ENCODE assay signal across 8 cellular contexts in the genomic region with DNA sequence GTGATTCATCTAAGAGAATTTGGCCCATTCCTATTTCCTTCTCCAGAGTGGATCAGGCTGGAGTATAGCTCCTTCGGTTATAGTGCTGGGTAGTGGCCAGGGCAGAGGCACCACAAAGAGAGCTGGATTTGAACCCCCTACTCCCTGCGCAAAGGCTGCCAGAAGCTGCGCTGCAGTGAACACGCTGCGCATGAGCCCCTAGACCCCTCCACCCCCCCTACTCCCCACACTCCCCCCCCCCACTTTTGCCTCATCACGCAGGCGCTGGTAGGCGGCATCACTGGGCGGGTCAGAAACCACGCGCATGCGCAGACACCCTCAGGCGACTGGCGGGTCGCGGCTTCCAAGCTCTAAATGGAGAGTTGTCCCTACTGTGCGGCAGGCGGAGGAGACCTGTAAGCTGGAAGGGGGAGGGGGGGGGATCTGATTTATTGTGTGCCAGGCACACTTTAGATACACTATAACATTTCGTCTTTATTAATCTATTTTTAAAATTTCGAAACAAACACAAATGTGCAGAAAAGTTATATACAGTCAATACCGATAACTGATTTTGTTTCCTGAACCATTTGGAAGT. TPM values are rescaled to one million over a fixed set of nuclear protein-coding genes. Genes with fewer than 3 reads are reported as not detected.
DNase-seq lines count a peak whose midpoint lies in the region; ATAC-seq, FAIRE-seq and TF ChIP-seq lines count a peak whose summit lies in the region.

No MANE protein-coding gene starts in this region.

- H3K9ac ChIP-seq in HUES6 (ENCODE audit: low read length) (peak overlapping the region; percentile 27), OCI-LY3 (ENCODE audit: low read length) (peak overlapping the region; percentile 66)

- H3K27ac ChIP-seq in HUES6 (ENCODE audit: low read depth, low read length) (no peak overlapping the region; the same call in 1 of the 2 replicates), OCI-LY3 (ENCODE audit: low read length) (peak overlapping the region; percentile 26)

- peak; percentile 63 for ATAC-seq in mucosa of descending colon
- no peak for ATAC-seq in HG02840 (IDR thresholded peaks at IDR 0.05; ENCODE audit: low FRiP score, unreplicated experiment)

- H3K9me3 ChIP-seq in HUES6 (ENCODE audit: control insufficient read depth, insufficient read depth, low read depth, low read length): no peaks in the 10 kb centered on the region
- no peaks in the 10 kb centered on the region for H3K9me3 ChIP-seq in OCI-LY3 (ENCODE audit: insufficient read depth, low read length)
- no peaks in the 10 kb centered on the region for H3K9me3 ChIP-seq in mucosa of descending colon

- FAIRE-seq in GM18507 (lab: Jason Lieb, UNC): peak; percentile 45

- H2AFZ ChIP-seq in OCI-LY3 (ENCODE audit: low read depth, low read length): peak overlapping the region; percentile 71; the same call in 1 of the 2 replicates

- DNase-seq in GM18507 (ENCODE audit: extremely low spot score, insufficient read length, low read depth) (peak; percentile 94), activated T-cell treated with anti-CD3 and anti-CD28 coated beads for 4 hours (peak; percentile 87), epithelial cell of proximal tubule (ENCODE audit: low read depth) (no peak), mucosa of descending colon (peak; percentile 93 to 94 (median 93))
- peak; percentile 88 to 89 for DNase-seq in stimulated activated CD8-positive, alpha-beta memory T cell treated with anti-CD3 and anti-CD28 coated beads, Interleukin-2, amount 100 ng/mL, for 48 hours (ENCODE audit: low read depth in 2 of 2)

- H3K27me3 ChIP-seq in HUES6 (ENCODE audit: control insufficient read depth, insufficient read depth, low read length) (no peaks in the 10 kb centered on the region), OCI-LY3 (ENCODE audit: low read depth, low read length) (no peaks in the 10 kb centered on the region)

- H3K4me1 ChIP-seq in HUES6 (ENCODE audit: control insufficient read depth, insufficient read depth, low read length): peaks cover 30% of the 10 kb centered on the region
- H3K4me1 ChIP-seq in OCI-LY3 (ENCODE audit: low read length): peaks cover 9% of the 10 kb centered on the region; the same call in 1 of the 2 replicates
- no peaks in the 10 kb centered on the region for H3K4me1 ChIP-seq in mucosa of descending colon (ENCODE audit: low read depth)

- intact Hi-C loops in mucosa of descending colon (cut with DNase I, micrococcal nuclease): no loop called here

- H3K4me3 ChIP-seq in HUES6 (ENCODE audit: low read depth, low read length) (peak overlapping the region; percentile 55), OCI-LY3 (ENCODE audit: low read length) (peak overlapping the region; percentile 86), epithelial cell of proximal tubule (ENCODE audit: low read depth, low read length) (peak overlapping the region; percentile 46), mucosa of descending colon (no peak overlapping the region)

- H3K4me2 ChIP-seq in OCI-LY3 (ENCODE audit: low read length): peak overlapping the region; percentile 100

- peaks cover 14% of the 10 kb centered on the region for H3K36me3 ChIP-seq in HUES6 (ENCODE audit: control insufficient read depth, insufficient read depth, low read length)
- peaks cover 5% of the 10 kb centered on the region for H3K36me3 ChIP-seq in OCI-LY3 (replicated peaks; ENCODE audit: low read depth, low read length)
- H3K36me3 ChIP-seq in mucosa of descending colon (ENCODE audit: low read depth): no peaks in the 10 kb centered on the region

- H3K79me2 ChIP-seq in OCI-LY3 (ENCODE audit: low read length): peaks cover 22% of the 10 kb centered on the region

- 0 out of 2 replicates have a peak, but pooled peaks cover 3% of the 10 kb centered on the region for H4K20me1 ChIP-seq in OCI-LY3 (ENCODE audit: insufficient read depth, low read length)

- TF ChIP-seq CTCF in OCI-LY3 (IDR thresholded peaks at IDR 0.05; ENCODE audit: low read depth, low read length) (no peak), epithelial cell of proximal tubule (conservative IDR thresholded peaks at IDR 0.05; ENCODE audit: low read depth, low read length) (no peak), mucosa of descending colon (IDR thresholded peaks at IDR 0.05) (no peak)

RNA-seq across cellular contexts. Expression of gene HMGN1, which starts 38.7 kb away (rescaled TPM):
- 376 and 475 TPM in 2 replicates for total RNA-seq in epithelial cell of proximal tubule
- 100 to 1,000 TPM; 104 to 218 (median 174) TPM for total RNA-seq in mucosa of descending colon

RNA-seq across cellular contexts. Expression of gene LCA5L, which starts 58.0 kb away (rescaled TPM):
- total RNA-seq in epithelial cell of proximal tubule (0.23 and 0.65 TPM in 2 replicates), mucosa of descending colon (1 to 10 TPM in 2 of 3 donors, under 1 TPM in 1; 0.81 to 1.6 (median 1.6) TPM)
